Comparison of ENCODE assay signal across 19 cellular contexts in the genomic region with DNA sequence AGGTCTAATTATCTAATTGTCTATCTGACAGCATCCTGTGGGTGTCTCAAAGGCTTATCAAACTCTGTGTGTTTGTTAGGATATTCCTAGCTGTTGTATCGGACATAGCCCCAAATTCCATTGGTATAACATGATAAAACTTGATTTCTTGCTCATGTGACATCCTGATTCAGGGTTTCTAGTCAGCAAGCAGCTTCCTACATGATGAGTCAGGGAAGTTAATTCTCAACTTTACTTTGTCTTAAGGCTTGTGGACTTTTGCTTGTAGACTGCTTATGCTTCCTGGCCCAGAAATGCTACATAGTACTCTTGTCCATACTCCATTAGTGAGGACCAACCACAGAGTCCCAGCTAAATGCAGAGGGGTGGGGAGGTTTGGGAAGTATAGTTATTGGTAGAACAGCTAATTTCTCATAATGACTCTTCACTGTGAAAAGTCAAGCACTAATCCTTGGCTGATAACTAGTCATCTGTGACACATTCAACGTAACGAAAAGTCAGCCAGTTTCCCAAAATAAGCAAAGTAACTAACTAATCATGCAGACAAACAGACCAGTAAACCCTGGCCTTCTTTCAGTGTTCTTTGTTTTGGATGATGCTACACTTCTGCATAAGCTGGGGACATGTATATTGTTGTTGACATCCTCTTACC. TPM values are rescaled to one million over a fixed set of nuclear protein-coding genes. Genes with fewer than 3 reads are reported as not detected.
DNase-seq lines count a peak whose midpoint lies in the region; ATAC-seq and TF ChIP-seq lines count a peak whose summit lies in the region.
"Had no signal": no experiment of that assay in that cellular context is flagged by ENCODE, and none has a peak within 500 bp of the region (broad histone marks: within the 10 kb centered on the region; RNA-seq: fewer than 3 reads in every experiment).

No MANE protein-coding gene starts in this region.

- no peaks in the 10 kb centered on the region for H3K9me3 Mint-ChIP-seq in activated CD4-positive, alpha-beta memory T cell treated with anti-CD3 and anti-CD28 coated beads for 36 hours
- H3K9me3 Mint-ChIP-seq: activated CD8-positive, alpha-beta T cell treated with anti-CD3 and anti-CD28 coated beads for 36 hours; stimulated activated memory B cell treated with anti-CD40 and anti-IgM and Interleukin-4, amounts not matched to agents 10 μg/mL and 1 μg/mL and 100 μg/mL, for 72 hours had no signal

- CTCF ChIA-PET in activated CD4-positive, alpha-beta memory T cell treated with anti-CD3 and anti-CD28 coated beads for 36 hours (lab: Charles Lee) = no interaction called here

- POLR2A ChIA-PET in activated CD4-positive, alpha-beta memory T cell treated with anti-CD3 and anti-CD28 coated beads for 36 hours (lab: Charles Lee) = no interaction called here

- H3K27ac Mint-ChIP-seq in activated CD4-positive, alpha-beta memory T cell treated with anti-CD3 and anti-CD28 coated beads for 36 hours = no peak overlapping the region
- H3K27ac Mint-ChIP-seq: activated CD8-positive, alpha-beta T cell treated with anti-CD3 and anti-CD28 coated beads for 36 hours; stimulated activated memory B cell treated with anti-CD40 and anti-IgM and Interleukin-4, amounts not matched to agents 10 μg/mL and 1 μg/mL and 100 μg/mL, for 72 hours had no signal

- ATAC-seq in HG03442 (IDR thresholded peaks at IDR 0.05; ENCODE audit: unreplicated experiment) = no peak
- ATAC-seq: activated CD8-positive, alpha-beta T cell treated with anti-CD3 and anti-CD28 coated beads for 36 hours; stimulated activated memory B cell treated with anti-CD40 and anti-IgM and Interleukin-4, amounts not matched to agents 10 μg/mL and 1 μg/mL and 100 μg/mL, for 72 hours had no signal

- no peaks in the 10 kb centered on the region for H3K36me3 Mint-ChIP-seq in activated CD4-positive, alpha-beta memory T cell treated with anti-CD3 and anti-CD28 coated beads for 36 hours
- H3K36me3 Mint-ChIP-seq: stimulated activated memory B cell treated with anti-CD40 and anti-IgM and Interleukin-4, amounts not matched to agents 10 μg/mL and 1 μg/mL and 100 μg/mL, for 72 hours had no signal

- TF ChIP-seq CTCF in cardiac fibroblast (IDR thresholded peaks at IDR 0.05; ENCODE audit: low read depth, low read length) = no peak

- DNase-seq in AG08395 (ENCODE audit: low spot score) (peak; percentile 27), LHCN-M2 (ENCODE audit: low read depth) (peak; percentile 81), cardiac fibroblast (ENCODE audit: low read depth in 2 of 2) (peak; percentile 35 to 58), left kidney (ENCODE audit: low read depth, low spot score) (peak; percentile 4), globus pallidus (ENCODE audit: low spot score) (no peak), amniotic stem cell (lab: John Stamatoyannopoulos, UW) (no peak)
- no peak for DNase-seq in activated CD4-positive, alpha-beta memory T cell treated with anti-CD3 and anti-CD28 coated beads for 36 hours
- DNase-seq: activated CD8-positive, alpha-beta T cell treated with anti-CD3 and anti-CD28 coated beads for 36 hours; activated gamma-delta T cell; caudate nucleus; DMS53; GOT3; NCI-H345; Peyer's patch; stimulated activated CD4-positive, alpha-beta T cell treated with anti-CD3 and anti-CD28 coated beads, Interleukin-4, amount 100 ng/mL, for 24 hours; T1000 had no signal

- no peaks in the 10 kb centered on the region for H3K4me1 Mint-ChIP-seq in activated CD4-positive, alpha-beta memory T cell treated with anti-CD3 and anti-CD28 coated beads for 36 hours (ENCODE audit: low read depth)
- H3K4me1 Mint-ChIP-seq: stimulated activated memory B cell treated with anti-CD40 and anti-IgM and Interleukin-4, amounts not matched to agents 10 μg/mL and 1 μg/mL and 100 μg/mL, for 72 hours had no signal

- no peaks in the 10 kb centered on the region for H3K27me3 Mint-ChIP-seq in activated CD4-positive, alpha-beta memory T cell treated with anti-CD3 and anti-CD28 coated beads for 36 hours
- H3K27me3 Mint-ChIP-seq: activated CD8-positive, alpha-beta T cell treated with anti-CD3 and anti-CD28 coated beads for 36 hours; stimulated activated memory B cell treated with anti-CD40 and anti-IgM and Interleukin-4, amounts not matched to agents 10 μg/mL and 1 μg/mL and 100 μg/mL, for 72 hours had no signal

- H3K4me3 ChIP-seq in cardiac fibroblast (replicated peaks in 1 of 2; ENCODE audit: low read depth in 2 of 2, low read length in 2 of 2) = no peak overlapping the region
- H3K4me3 ChIP-seq: Peyer's patch had no signal

- H3K4me3 Mint-ChIP-seq in activated CD4-positive, alpha-beta memory T cell treated with anti-CD3 and anti-CD28 coated beads for 36 hours = no peak overlapping the region
- H3K4me3 Mint-ChIP-seq: activated CD8-positive, alpha-beta T cell treated with anti-CD3 and anti-CD28 coated beads for 36 hours; stimulated activated memory B cell treated with anti-CD40 and anti-IgM and Interleukin-4, amounts not matched to agents 10 μg/mL and 1 μg/mL and 100 μg/mL, for 72 hours had no signal

- intact Hi-C loops in activated CD4-positive, alpha-beta memory T cell treated with anti-CD3 and anti-CD28 coated beads for 36 hours (cut with micrococcal nuclease) = no loop called here

RNA-seq across cellular contexts. Expression of a gene that starts 25.8 kb away (rescaled TPM):
- total RNA-seq in LHCN-M2 (2014; rRNA removed) = 0.06 TPM in 1 of 2 replicates, not detected in the other
- polyA plus RNA-seq in LHCN-M2 (2012) = 0.34 TPM
- total RNA-seq in activated CD4-positive, alpha-beta memory T cell treated with anti-CD3 and anti-CD28 coated beads for 36 hours = not detected
- total RNA-seq: activated CD8-positive, alpha-beta T cell treated with anti-CD3 and anti-CD28 coated beads for 36 hours; Peyer's patch; pulmonary artery endothelial cell had no signal

Comparison
In these comparisons a context has a peak if more than half of its experiments do, and no peak if none do; other contexts are left out.
1. DNase-seq: peak in AG08395 (single experiment), LHCN-M2 (single experiment), cardiac fibroblast (2 of 2) and left kidney (single experiment); none in activated CD4-positive, alpha-beta memory T cell treated with anti-CD3 and anti-CD28 coated beads for 36 hours (single experiment), globus pallidus (single experiment) and amniotic stem cell (single experiment).